7 cellular contexts compared by ENCODE assay signal in genomic region chr3:171028779-171029232, GRCh38. TPM values are rescaled to one million over a fixed set of nuclear protein-coding genes. Genes with fewer than 3 reads are reported as not detected.
DNase-seq lines count a peak whose midpoint lies in the region; ATAC-seq and TF ChIP-seq lines count a peak whose summit lies in the region.

No MANE protein-coding gene starts in this region.

- no peak for TF ChIP-seq POLR2A in uterus (IDR thresholded peaks at IDR 0.05)

- H3K4me3 ChIP-seq in lower lobe of right lung (peak overlapping the region; percentile 27), uterus (peak overlapping the region; percentile 16 to 23)

- peak in 1 of 2 donors; percentile 9 for ATAC-seq in lower lobe of right lung
- ATAC-seq in HG02840 (IDR thresholded peaks at IDR 0.05; ENCODE audit: low FRiP score, unreplicated experiment), result no peak
- ATAC-seq in HG03095 (IDR thresholded peaks at IDR 0.05; ENCODE audit: unreplicated experiment), result no peak

- intact Hi-C loops in lower lobe of right lung (cut with DNase I), result no loop called here
- intact Hi-C loops in uterus (cut with DNase I; ENCODE audit: low total_unique reads), result no loop called here

- H3K27me3 ChIP-seq in lower lobe of right lung (ENCODE audit: low read depth) (peaks cover 13% of the 10 kb centered on the region), uterus (no peaks in the 10 kb centered on the region)

- TF ChIP-seq CTCF in lower lobe of right lung (IDR thresholded peaks at IDR 0.05), result no peak
- no peak for TF ChIP-seq CTCF in uterus (IDR thresholded peaks at IDR 0.05)

- H3K36me3 ChIP-seq in lower lobe of right lung, result no peaks in the 10 kb centered on the region
- no peaks in the 10 kb centered on the region for H3K36me3 ChIP-seq in uterus

- peak; percentile 91 for DNase-seq in LHCN-M2 (ENCODE audit: low read depth)
- DNase-seq in epidermal melanocyte (ENCODE audit: insufficient read length, low spot score), result peak; percentile 20
- no peak for DNase-seq in lower lobe of right lung
- DNase-seq in uterus, result no peak
- DNase-seq in foreskin melanocyte, result no peak

- H3K9me3 ChIP-seq in lower lobe of right lung, result no peaks in the 10 kb centered on the region
- H3K9me3 ChIP-seq in uterus, result no peaks in the 10 kb centered on the region

- H3K4me1 ChIP-seq in lower lobe of right lung, result peaks cover 7% of the 10 kb centered on the region
- H3K4me1 ChIP-seq in uterus, result no peaks in the 10 kb centered on the region

- H3K27ac ChIP-seq in lower lobe of right lung (no peak overlapping the region), uterus (no peak overlapping the region)

RNA-seq across cellular contexts. Expression of gene SLC2A2, which starts 2.3 kb away (rescaled TPM):
- not detected in 2 replicates for total RNA-seq in LHCN-M2 (2014; rRNA removed)
- polyA plus RNA-seq in LHCN-M2 (2012), result not detected
- total RNA-seq in lower lobe of right lung, result not detected
- not detected for total RNA-seq in uterus

Comparison
In these comparisons a context has a peak if more than half of its experiments do, and no peak if none do; other contexts are left out.
1. DNase-seq: peak in LHCN-M2 (single experiment) and epidermal melanocyte (single experiment); none in lower lobe of right lung (single experiment), uterus (0 of 2) and foreskin melanocyte (single experiment).